ENCODE assay signal across 8 cellular contexts in the genomic region with DNA sequence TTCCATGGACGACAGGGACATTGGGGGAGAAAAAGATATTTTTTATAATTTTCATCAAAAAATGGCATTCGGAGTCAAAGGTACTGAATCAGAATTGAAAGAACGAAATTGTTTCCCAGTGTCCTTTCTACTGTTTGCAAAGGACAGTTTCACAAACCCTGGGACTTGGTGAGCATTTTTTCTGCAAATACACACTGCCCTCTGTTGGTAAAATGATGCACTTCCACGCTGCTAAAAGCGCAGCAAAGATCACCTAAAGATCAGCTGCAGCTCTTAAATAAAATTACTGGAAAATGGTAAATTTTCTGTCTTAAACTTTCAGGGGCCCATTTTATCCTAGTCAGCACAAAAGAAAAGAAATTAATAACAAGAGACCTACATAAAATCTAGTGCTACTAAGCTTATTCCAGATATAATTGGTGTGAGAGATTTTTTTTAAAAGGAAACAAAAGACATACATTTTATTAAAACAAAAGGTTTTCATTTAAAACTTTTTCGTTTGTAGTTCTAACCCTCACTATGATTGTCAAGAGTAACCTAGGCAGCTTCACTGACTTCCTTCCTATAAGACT.
DNase-seq lines count a peak whose midpoint lies in the region; ATAC-seq lines count a peak whose summit lies in the region.

No MANE protein-coding gene starts in this region.

- no peak overlapping the region for H3K9ac ChIP-seq in trophoblast cell (ENCODE audit: low read length)

- peak; percentile 68 for DNase-seq in DMS53 (lab: John Stamatoyannopoulos, UW)
- DNase-seq in HuH-7.5 (ENCODE audit: low spot score): peak; percentile 10
- DNase-seq in SJCRH30: peak; percentile 9 to 66
- DNase-seq in fibroblast of peridontal ligament (ENCODE audit: extremely low read depth): peak; percentile 53
- peak; percentile 33 to 79 for DNase-seq in trophoblast cell
- no peak for DNase-seq in cerebellar nuclear complex (lab: John Stamatoyannopoulos, UW)
- no peak for DNase-seq in T-helper 17 cell

- H3K4me2 ChIP-seq in trophoblast cell (ENCODE audit: low read length): no peak overlapping the region

- H2AK5ac ChIP-seq in trophoblast cell (ENCODE audit: low read length): no peak overlapping the region

- peak; percentile 64 for ATAC-seq in GM19452 (IDR thresholded peaks at IDR 0.05; ENCODE audit: unreplicated experiment)
- ATAC-seq in T-helper 17 cell: no peak

- H3K4me1 ChIP-seq in SJCRH30 (0 out of 2 replicates have a peak, but pooled peaks cover 2% of the 10 kb centered on the region), trophoblast cell (ENCODE audit: control insufficient read depth in 1 of 2, insufficient read depth in 2 of 2, low read length in 2 of 2) (no peaks in the 10 kb centered on the region)

- H4K8ac ChIP-seq in trophoblast cell (ENCODE audit: low read depth, low read length): no peak overlapping the region

- H3K27me3 ChIP-seq in SJCRH30 (no peaks in the 10 kb centered on the region), trophoblast cell (ENCODE audit: insufficient read depth, low read length) (no peaks in the 10 kb centered on the region)

- no peaks in the 10 kb centered on the region for H3K79me2 ChIP-seq in trophoblast cell (ENCODE audit: control insufficient read depth, insufficient read depth, low read length, poor library complexity)

- no peak overlapping the region for H3K14ac ChIP-seq in trophoblast cell (ENCODE audit: low read length)

- H3K27me3 Mint-ChIP-seq in T-helper 17 cell: no peaks in the 10 kb centered on the region

- no peak overlapping the region for H3K27ac Mint-ChIP-seq in T-helper 17 cell

- no peak overlapping the region for H2AFZ ChIP-seq in trophoblast cell (ENCODE audit: insufficient read depth, low read length, poor library complexity)

- no peak overlapping the region for H3K4me3 Mint-ChIP-seq in T-helper 17 cell

- H3K4ac ChIP-seq in trophoblast cell (ENCODE audit: low read depth, low read length): no peak overlapping the region

- no peak overlapping the region for H2BK120ac ChIP-seq in trophoblast cell (ENCODE audit: insufficient read depth, low read length, poor library complexity)

- no peaks in the 10 kb centered on the region for H3K4me1 Mint-ChIP-seq in T-helper 17 cell

- no peak overlapping the region for H4K91ac ChIP-seq in trophoblast cell (ENCODE audit: low read depth, low read length)

- H3K27ac ChIP-seq in SJCRH30 (no peak overlapping the region), trophoblast cell (ENCODE audit: low read depth, low read length) (no peak overlapping the region)

- H3K4me3 ChIP-seq in SJCRH30: no peak overlapping the region
- no peak overlapping the region for H3K4me3 ChIP-seq in trophoblast cell (ENCODE audit: low read depth, low read length)

- H3K9me3 ChIP-seq in SJCRH30 (replicated peaks): no peaks in the 10 kb centered on the region
- no peaks in the 10 kb centered on the region for H3K9me3 ChIP-seq in trophoblast cell (ENCODE audit: insufficient read depth, low read depth, low read length)
- no peaks in the 10 kb centered on the region for H3K9me3 ChIP-seq in T-helper 17 cell (ENCODE audit: control insufficient read depth, low read length, poor library complexity, severe bottlenecking)

- WGBS in trophoblast cell (ENCODE audit: extremely low coverage, insufficient coverage, insufficient read length): no CpG with 5 or more reads among the region's 6 CpGs

- H2BK5ac ChIP-seq in trophoblast cell (ENCODE audit: low read depth, low read length, poor library complexity): no peak overlapping the region

- no peak overlapping the region for H2BK12ac ChIP-seq in trophoblast cell (ENCODE audit: low read length)

- H3K36me3 Mint-ChIP-seq in T-helper 17 cell (ENCODE audit: low read depth): no peaks in the 10 kb centered on the region

- H3K18ac ChIP-seq in trophoblast cell (ENCODE audit: low read length): no peak overlapping the region

- H3K23ac ChIP-seq in trophoblast cell (ENCODE audit: low read length): no peak overlapping the region

- no peaks in the 10 kb centered on the region for H3K36me3 ChIP-seq in SJCRH30
- H3K36me3 ChIP-seq in trophoblast cell (ENCODE audit: control insufficient read depth in 1 of 2, insufficient read depth in 2 of 2, low read length in 2 of 2): no peaks in the 10 kb centered on the region

- H3K79me1 ChIP-seq in trophoblast cell (ENCODE audit: low read length): no peaks in the 10 kb centered on the region

- no peak overlapping the region for H4K12ac ChIP-seq in trophoblast cell (ENCODE audit: low read depth, low read length)

Comparison
In these comparisons a context has a peak if more than half of its experiments do, and no peak if none do; other contexts are left out.
1. DNase-seq: peak in DMS53 (single experiment), HuH-7.5 (single experiment), SJCRH30 (2 of 2), fibroblast of peridontal ligament (single experiment) and trophoblast cell (2 of 2); none in cerebellar nuclear complex (0 of 2) and T-helper 17 cell (0 of 3).